8 cellular contexts compared by ENCODE assay signal in the genomic region with DNA sequence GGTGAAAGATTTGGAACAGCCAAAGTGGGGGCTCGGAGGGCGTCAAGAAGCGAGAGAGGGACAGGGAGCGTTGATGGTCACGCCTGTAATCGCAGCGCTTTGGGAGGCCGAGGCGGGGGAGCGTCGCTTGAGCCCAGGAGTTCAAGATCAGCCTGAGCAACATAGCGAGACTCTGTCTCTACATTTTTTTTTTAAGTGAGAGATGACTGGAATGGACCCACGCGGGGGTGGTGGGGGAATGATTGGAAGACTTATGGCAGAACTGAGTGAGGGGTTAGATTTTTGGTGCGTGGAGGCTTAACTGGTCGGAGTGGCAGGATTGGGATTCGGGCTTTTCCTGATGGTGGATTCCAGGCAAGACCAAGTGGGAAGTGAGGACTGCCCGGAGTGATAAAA. TPM values are rescaled to one million over a fixed set of nuclear protein-coding genes. Genes with fewer than 3 reads are reported as not detected.
A peak's percentile ranks its signal among the peaks of the same experiment; 100 is the strongest.
DNase-seq lines count a peak whose midpoint lies in the region; ATAC-seq lines count a peak whose summit lies in the region.

No MANE protein-coding gene starts in this region.

- CTCF ChIA-PET in CD4-positive, alpha-beta memory T cell (lab: Charles Lee; ENCODE audit: partially characterized antibody) = interaction anchor here (1.4 to 3.4 kb wide), 6 partner anchors 13 to 555 kb away, joined by 4 to 31 read pairs (median 10); partner anchors contain the start of genes FAM98C, GGN, MRPS12 and SARS2

- peak overlapping the region; percentile 96 to 99 (median 98) for H3K4me3 Mint-ChIP-seq in CD4-positive, alpha-beta memory T cell

- DNase-seq in CD4-positive, alpha-beta memory T cell = no peak
- DNase-seq in NCI-H2227 (lab: John Stamatoyannopoulos, UW; ENCODE audit: unreplicated experiment) (peak; percentile 89), ecto neural progenitor cell (ENCODE audit: low spot score) (peak; percentile 58), kidney tubule cell (ENCODE audit: low spot score) (no peak), GM19238 (ENCODE audit: insufficient read length, low spot score) (no peak)

- H3K27me3 Mint-ChIP-seq in CD4-positive, alpha-beta memory T cell = peaks cover 2% of the 10 kb centered on the region in 2 donors

- H3K4me1 ChIP-seq in CD4-positive, alpha-beta memory T cell (ENCODE audit: insufficient read depth, low read length) = peaks cover 30% of the 10 kb centered on the region
- H3K4me1 ChIP-seq in muscle layer of duodenum (ENCODE audit: control insufficient read depth in 1 of 2, insufficient read depth in 2 of 2, low read length in 2 of 2) = peaks cover 9 to 25% of the 10 kb centered on the region in 2 donors

- no peaks in the 10 kb centered on the region for H3K9me3 Mint-ChIP-seq in CD4-positive, alpha-beta memory T cell

- peak overlapping the region; percentile 90 to 99 (median 98) for H3K27ac Mint-ChIP-seq in CD4-positive, alpha-beta memory T cell

- H3K36me3 Mint-ChIP-seq in CD4-positive, alpha-beta memory T cell = peaks cover 20 to 27% of the 10 kb centered on the region in 2 donors

- H3K27ac ChIP-seq in CD4-positive, alpha-beta memory T cell (ENCODE audit: low read depth, low read length) = peak overlapping the region; percentile 94
- peak overlapping the region; percentile 87 for H3K27ac ChIP-seq in muscle layer of duodenum (ENCODE audit: low read length)

- peaks cover 19 to 35% (median 24%) of the 10 kb centered on the region in 4 donors for H3K4me1 Mint-ChIP-seq in CD4-positive, alpha-beta memory T cell

- no peaks in the 10 kb centered on the region for H3K9me3 ChIP-seq in CD4-positive, alpha-beta memory T cell (ENCODE audit: control insufficient read depth in 1 of 2, low read length in 2 of 2)
- H3K9me3 ChIP-seq in muscle layer of duodenum (ENCODE audit: control insufficient read depth in 1 of 2, low read length in 2 of 2) = no peaks in the 10 kb centered on the region

- POLR2A ChIA-PET in CD4-positive, alpha-beta memory T cell (lab: Charles Lee; ENCODE audit: partially characterized antibody) = interaction anchor here (1.2 to 5.7 kb wide), 13 partner anchors 10 to 1016 kb away, joined by 3 to 90 read pairs (median 12); partner anchors contain the start of genes CATSPERG, FAM98C, GGN and MED29

- intact Hi-C loops in CD4-positive, alpha-beta memory T cell (cut with micrococcal nuclease) = loop anchor here (10.0 kb wide), 2 partner anchors 240 to 470 kb away; partner anchors contain the start of genes EIF3K, MAP4K1, SIPA1L3 and WDR87

- peak overlapping the region; percentile 71 to 97 for H3K4me3 ChIP-seq in CD4-positive, alpha-beta memory T cell (ENCODE audit: low read length in 2 of 2)
- peak overlapping the region; percentile 89 to 91 for H3K4me3 ChIP-seq in muscle layer of duodenum (ENCODE audit: low read depth in 1 of 2, low read length in 2 of 2)

- no peak for ATAC-seq in HG03469 (IDR thresholded peaks at IDR 0.05; ENCODE audit: unreplicated experiment)
- no peak for ATAC-seq in activated CD4-positive, CD25-positive, alpha-beta regulatory T cell treated with anti-CD3 and anti-CD28 coated beads, Interleukin-2, amount 50 U/mL, for 24 hours

- peaks cover 21% of the 10 kb centered on the region for H3K36me3 ChIP-seq in CD4-positive, alpha-beta memory T cell (ENCODE audit: insufficient read depth, low read length)
- peaks cover 6 to 20% of the 10 kb centered on the region in 2 donors for H3K36me3 ChIP-seq in muscle layer of duodenum (ENCODE audit: control insufficient read depth in 1 of 2, insufficient read depth in 2 of 2, low read length in 2 of 2)

- no peaks in the 10 kb centered on the region for H3K27me3 ChIP-seq in CD4-positive, alpha-beta memory T cell (ENCODE audit: insufficient read depth, low read length)
- no peaks in the 10 kb centered on the region for H3K27me3 ChIP-seq in muscle layer of duodenum (ENCODE audit: low read depth, low read length)

RNA-seq across cellular contexts. Expression of gene PSMD8, which starts 0.7 kb away (rescaled TPM):
- 10 to 100 TPM; 89.6 to 90.6 TPM for total RNA-seq in CD4-positive, alpha-beta memory T cell
- polyA plus RNA-seq in CD4-positive, alpha-beta memory T cell = 100 to 1,000 TPM; 178 to 197 TPM

RNA-seq across cellular contexts. Expression of gene GGN, which starts 12.7 kb away (rescaled TPM):
- under 1 TPM in 1 of 2 experiments, not detected in 1; 0.15 TPM for total RNA-seq in CD4-positive, alpha-beta memory T cell
- polyA plus RNA-seq in CD4-positive, alpha-beta memory T cell = not detected

RNA-seq across cellular contexts. Expression of gene SPRED3, which starts 13.4 kb away (rescaled TPM):
- 1 to 10 TPM; 3.0 to 3.8 TPM for total RNA-seq in CD4-positive, alpha-beta memory T cell
- under 1 TPM in 1 of 2 donors, not detected in 1; 0.07 TPM for polyA plus RNA-seq in CD4-positive, alpha-beta memory T cell

RNA-seq across cellular contexts. Expression of gene FAM98C, which starts 27.8 kb away (rescaled TPM):
- total RNA-seq in CD4-positive, alpha-beta memory T cell = 10 to 100 TPM; 53.1 to 53.8 TPM
- 10 to 100 TPM; 18.2 to 22.2 TPM for polyA plus RNA-seq in CD4-positive, alpha-beta memory T cell

RNA-seq across cellular contexts. Expression of gene CATSPERG, which starts 39.5 kb away (rescaled TPM):
- 10 to 100 TPM; 23.3 to 27.0 TPM for total RNA-seq in CD4-positive, alpha-beta memory T cell
- polyA plus RNA-seq in CD4-positive, alpha-beta memory T cell = 1 to 10 TPM; 2.2 to 3.7 TPM

Comparison
In these comparisons a context has a peak if more than half of its experiments do, and no peak if none do; other contexts are left out.
1. DNase-seq: peak in NCI-H2227 (single experiment) and ecto neural progenitor cell (single experiment); none in CD4-positive, alpha-beta memory T cell (0 of 5), kidney tubule cell (single experiment) and GM19238 (single experiment).